ENCODE assay signal across 9 cellular contexts in the genomic region with DNA sequence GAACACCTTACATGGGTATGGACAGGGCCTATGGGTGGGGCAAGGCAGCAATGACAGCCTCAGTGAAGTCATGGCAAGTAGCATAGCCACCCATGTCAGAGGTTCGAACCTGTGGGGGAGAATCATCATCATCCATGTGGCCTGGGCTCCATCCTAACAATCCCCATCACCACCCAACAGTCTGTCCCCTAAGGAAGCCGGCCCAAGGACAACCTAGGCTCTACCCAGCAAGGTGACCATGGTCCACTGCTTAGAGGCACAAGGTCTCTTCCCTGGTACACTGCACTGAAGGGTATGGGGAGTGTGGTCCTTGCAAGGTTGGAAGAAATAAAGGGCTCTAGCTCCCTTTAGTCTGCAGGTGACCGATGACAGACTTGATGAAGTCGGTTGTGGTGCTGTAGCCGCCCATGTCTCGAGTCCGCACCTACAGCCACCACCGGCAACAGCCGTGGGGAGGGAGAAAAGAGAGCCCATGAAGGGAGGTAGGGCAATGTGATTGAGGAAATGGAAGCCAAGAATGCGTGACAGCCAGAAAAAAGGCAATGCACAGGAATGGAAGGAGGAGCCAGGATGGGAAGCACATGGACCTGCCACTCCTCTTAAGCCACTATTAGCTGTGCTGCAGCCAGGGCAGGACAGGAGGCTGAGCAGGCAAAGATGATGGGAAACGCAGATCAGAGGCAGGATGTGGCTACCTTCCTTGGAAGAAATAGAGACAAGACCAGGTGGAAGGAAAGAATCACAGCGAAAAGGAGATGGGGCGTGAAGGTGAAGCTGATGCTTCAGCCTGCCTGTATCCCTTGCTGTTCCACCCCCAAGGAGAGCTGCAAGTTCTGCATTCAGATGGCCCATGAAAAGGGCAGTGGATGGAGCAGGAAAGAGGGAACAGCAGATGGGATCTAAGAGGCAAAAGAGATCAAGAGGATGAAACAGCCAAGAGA. TPM values are rescaled to one million over a fixed set of nuclear protein-coding genes. Genes with fewer than 3 reads are reported as not detected.
DNase-seq lines count a peak whose midpoint lies in the region; ATAC-seq, FAIRE-seq and TF ChIP-seq lines count a peak whose summit lies in the region.
"Had no signal": no experiment of that assay in that cellular context is flagged by ENCODE, and none has a peak within 500 bp of the region (broad histone marks: within the 10 kb centered on the region; RNA-seq: fewer than 3 reads in every experiment).

No MANE protein-coding gene starts in this region.

- peaks cover 8% of the 10 kb centered on the region; the same call in 1 of the 2 replicates for H3K23me2 ChIP-seq in H1 (ENCODE audit: low read depth, low read length)

- H4K5ac ChIP-seq in H1 (ENCODE audit: insufficient read length, low read depth, low read length) = no peak overlapping the region

- CTCF ChIA-PET in H1 (lab: Charles Lee; ENCODE audit: partially characterized antibody) = interaction anchor here (1.0 to 1.3 kb wide), 2 partner anchors 12 to 186 kb away, joined by 3 to 5 read pairs; no protein-coding TSS in a partner anchor

- no peak overlapping the region for H3K4me3 ChIP-seq in H1 (ENCODE audit: extremely low read depth in 1 of 4, insufficient read depth in 2 of 4, low read depth in 3 of 4, low read length in 4 of 4)

- H3K36me3 ChIP-seq in H1 (ENCODE audit: control insufficient read depth in 2 of 4, insufficient read depth in 4 of 4, low read length in 3 of 4) = peaks cover 39 to 84% (median 67%) of the 10 kb centered on the region in 4 experiments

- H3K79me2 ChIP-seq in H1 (ENCODE audit: control insufficient read depth in 1 of 2, insufficient read depth in 2 of 2, low read length in 2 of 2) = peaks cover 9 to 29% of the 10 kb centered on the region in 2 experiments

- H3K4me2 ChIP-seq in H1 (ENCODE audit: insufficient read depth in 1 of 2, low read depth in 2 of 2, low read length in 2 of 2) = no peak overlapping the region

- TF ChIP-seq RAD21 in H1 (IDR thresholded peaks at IDR 0.05 in 1 of 2, conservative IDR thresholded peaks at IDR 0.05 in 1 of 2; ENCODE audit: low read depth in 2 of 2, low read length in 2 of 2) = no peak

- peaks cover 9% of the 10 kb centered on the region for H3K79me1 ChIP-seq in H1 (ENCODE audit: low read depth, low read length)

- TF ChIP-seq CTCF in H1 (IDR thresholded peaks at IDR 0.05; ENCODE audit: control extremely low read depth in 1 of 3, insufficient read depth in 1 of 3, low read depth in 1 of 3, low read length in 3 of 3) = no peak

- in situ Hi-C loops in ACHN (cut with HindIII; ENCODE audit: low pct_ligation_motif_present, low pct_unique_long_range_greater_than_20kb, low sequenced_read_pairs) = no loop called here

- no peak overlapping the region for H2AFZ ChIP-seq in H1 (ENCODE audit: low read length)

- 76% methylated on average over 13 of the region's 13 CpGs; no CpG with 5 or more reads in 1 of the 2 experiments for WGBS in H1 (ENCODE audit: extremely low coverage in 1 of 2, insufficient coverage in 1 of 2, insufficient read length in 1 of 2, insufficient replicate concordance in 2 of 2, low coverage in 1 of 2, low lambda C conversion rate in 2 of 2, missing lambda C conversion rate in 1 of 2), 2 experiments

- TF ChIP-seq POLR2A in GM12891 (IDR thresholded peaks at IDR 0.05; ENCODE audit: low read depth, low read length) (peak; percentile 84), H1 (IDR thresholded peaks at IDR 0.05; ENCODE audit: control extremely low read depth in 1 of 2, low read depth in 2 of 2, low read length in 2 of 2) (peak; percentile 74 to 81; a peak in 2 of 3 replicates)

- peak overlapping the region; percentile 36; the same call in 1 of the 2 replicates for H4K8ac ChIP-seq in H1 (ENCODE audit: extremely low read depth, insufficient read depth, low read length)

- no peak for TF ChIP-seq EP300 in H1 (IDR thresholded peaks at IDR 0.05; ENCODE audit: borderline replicate concordance in 1 of 2, low read depth in 2 of 2, low read length in 2 of 2)

- H3K56ac ChIP-seq in H1 (replicated peaks; ENCODE audit: insufficient read length, low read depth, low read length) = no peak overlapping the region

- no peak overlapping the region for H3K4ac ChIP-seq in H1 (replicated peaks; ENCODE audit: insufficient read length, low read depth, low read length)

- no peak overlapping the region for H4K91ac ChIP-seq in H1 (replicated peaks; ENCODE audit: insufficient read length, low read length)

- H2BK5ac ChIP-seq in H1 (ENCODE audit: low read depth, low read length) = no peak overlapping the region

- no peak overlapping the region for H3K9ac ChIP-seq in H1 (replicated peaks in 1 of 4; ENCODE audit: extremely low read depth in 1 of 4, low read depth in 3 of 4, low read length in 3 of 4)

- no peak overlapping the region for H2BK120ac ChIP-seq in H1 (replicated peaks; ENCODE audit: low read depth, low read length)

- H3K18ac ChIP-seq in H1 (ENCODE audit: extremely low read depth, low read length) = no peak overlapping the region

- H3K23ac ChIP-seq in H1 (ENCODE audit: insufficient read length) = no peak overlapping the region

- no peak overlapping the region for H3K14ac ChIP-seq in H1 (ENCODE audit: insufficient read length)

- POLR2A ChIA-PET in H1 (lab: Charles Lee; ENCODE audit: partially characterized antibody) = interaction anchor here (0.8 to 28.5 kb wide), 9 partner anchors 10 to 196 kb away, joined by 3 to 463 read pairs (median 5); a partner anchor contains a TSS

- H2AK5ac ChIP-seq in H1 (ENCODE audit: low read depth, low read length) = no peak overlapping the region

- peaks cover 34 to 43% of the 10 kb centered on the region in 2 experiments for H4K20me1 ChIP-seq in H1 (replicated peaks in 1 of 2; ENCODE audit: control insufficient read depth in 1 of 2, insufficient read depth in 2 of 2, low read length in 2 of 2)

- no peak overlapping the region for H2BK12ac ChIP-seq in H1 (ENCODE audit: low read depth, low read length)

- H3K4me1 ChIP-seq in H1 (replicated peaks in 1 of 4; ENCODE audit: control insufficient read depth in 3 of 4, insufficient read depth in 4 of 4, low read length in 3 of 4) = peaks cover 0 to 9% (median 3%) of the 10 kb centered on the region in 4 experiments; a peak in 6 of 7 replicates

- H3K9me3 ChIP-seq in H1 (ENCODE audit: insufficient read depth in 2 of 2, low read depth in 1 of 2, low read length in 1 of 2) = no peaks in the 10 kb centered on the region

- no peak overlapping the region for H3K27ac ChIP-seq in H1 (ENCODE audit: low read depth, low read length)

- no peak overlapping the region for H2BK15ac ChIP-seq in H1 (ENCODE audit: low read length)

- DNase-seq in ACHN = peak; percentile 17
- no peak for DNase-seq in GM12891 (ENCODE audit: insufficient read length, low spot score)
- peak; percentile 32 for DNase-seq in RCC 7860 (ENCODE audit: low spot score)
- DNase-seq in H1 (ENCODE audit: low read depth in 1 of 2, low spot score in 2 of 2) = peak in 1 of 2 experiments; percentile 52
- no peak for DNase-seq in GM03348 (ENCODE audit: low spot score)
- DNase-seq in amniotic stem cell (lab: John Stamatoyannopoulos, UW) = no peak
- no peak for DNase-seq in DMS79 treated with DMSO at 0.1 percent for 48 hours (lab: John Stamatoyannopoulos, UW)
- DNase-seq: midbrain had no signal

- peak; percentile 50 for FAIRE-seq in GM12891 (lab: Jason Lieb, UNC)
- FAIRE-seq in RCC 7860 (lab: Jason Lieb, UNC) = no peak
- no peak for FAIRE-seq in H1 (lab: Jason Lieb, UNC)

- H2BK20ac ChIP-seq in H1 (ENCODE audit: low read length) = no peak overlapping the region

- no peaks in the 10 kb centered on the region for H3K27me3 ChIP-seq in H1 (replicated peaks in 1 of 4; ENCODE audit: control insufficient read depth in 3 of 4, extremely low read depth in 1 of 4, insufficient read depth in 3 of 4, low read length in 3 of 4)

- ATAC-seq in GM19035 (IDR thresholded peaks at IDR 0.05; ENCODE audit: unreplicated experiment) = no peak

TF ChIP-seq in GM12891, 5 proteins besides CTCF, POLR2A, EP300 and RAD21:
- peak; percentile 92 for TF ChIP-seq POLR2AphosphoS5 (IDR thresholded peaks at IDR 0.05; ENCODE audit: low read depth, low read length)
- TF ChIP-seq TAF1 (IDR thresholded peaks at IDR 0.05; ENCODE audit: low read depth, low read length) = no peak

TF ChIP-seq in H1, 55 proteins besides CTCF, POLR2A, EP300 and RAD21 (continues in another document):
- no peak for TF ChIP-seq SP2 (IDR thresholded peaks at IDR 0.05; ENCODE audit: low read length)

RNA-seq across cellular contexts. Expression of a gene that starts 5.3 kb away (rescaled TPM):
- polyA plus RNA-seq in GM12891 (2012; ENCODE audit: low read depth, missing spikeins) = 113 TPM
- 103 and 110 TPM in 2 replicates for total RNA-seq in H1 (2021; fragmentation: NEBNext Ultra II Directional; extraction: Animal tissue kit (Norgen Biotek cat#: 25700))
- polyA plus RNA-seq in H1 (2011; rRNA removed) = 162 and 167 TPM in 2 replicates
- polyA plus RNA-seq in H1 (2011; cell fraction: cytosol; rRNA removed) = 202 TPM
- 428 TPM for polyA plus RNA-seq in H1 (2011; cell fraction: nucleus; rRNA removed)
- polyA plus RNA-seq in H1 (2012, experiment 1 of 2) = 129 to 159 TPM (median 155 TPM) in 4 replicates
- polyA plus RNA-seq in H1 (2012, experiment 2 of 2) = 85.7 TPM
- polyA plus RNA-seq in H1 (2013, experiment 1 of 2) = 59.3 TPM
- 52.9 TPM for polyA plus RNA-seq in H1 (2013, experiment 2 of 2)
- polyA minus RNA-seq in H1 (2011; rRNA and poly(A)+ RNA removed) = 173 and 188 TPM in 2 replicates
- polyA minus RNA-seq in H1 (2011; cell fraction: cytosol; rRNA and poly(A)+ RNA removed) = 64.4 TPM
- polyA minus RNA-seq in H1 (2011; cell fraction: nucleus; rRNA and poly(A)+ RNA removed) = 114 TPM

RNA-seq across cellular contexts. Expression of a gene that starts 6.3 kb away (rescaled TPM):
- 297 TPM for polyA plus RNA-seq in GM12891 (2012; ENCODE audit: low read depth, missing spikeins)
- 668 and 677 TPM in 2 replicates for total RNA-seq in H1 (2021; fragmentation: NEBNext Ultra II Directional; extraction: Animal tissue kit (Norgen Biotek cat#: 25700))
- polyA plus RNA-seq in H1 (2011; rRNA removed) = 364 and 391 TPM in 2 replicates
- polyA plus RNA-seq in H1 (2011; cell fraction: cytosol; rRNA removed) = 433 TPM
- 1,642 TPM for polyA plus RNA-seq in H1 (2011; cell fraction: nucleus; rRNA removed)
- polyA plus RNA-seq in H1 (2012, experiment 1 of 2) = 603 to 679 TPM (median 649 TPM) in 4 replicates
- 135 TPM for polyA plus RNA-seq in H1 (2012, experiment 2 of 2)
- 937 TPM for polyA plus RNA-seq in H1 (2013, experiment 1 of 2)
- 806 TPM for polyA plus RNA-seq in H1 (2013, experiment 2 of 2)
- 546 and 558 TPM in 2 replicates for polyA minus RNA-seq in H1 (2011; rRNA and poly(A)+ RNA removed)
- polyA minus RNA-seq in H1 (2011; cell fraction: cytosol; rRNA and poly(A)+ RNA removed) = 255 TPM
- polyA minus RNA-seq in H1 (2011; cell fraction: nucleus; rRNA and poly(A)+ RNA removed) = 857 TPM

RNA-seq across cellular contexts. Expression of a gene that starts 33.9 kb away (rescaled TPM):
- not detected for polyA plus RNA-seq in GM12891 (2012; ENCODE audit: low read depth, missing spikeins)
- 1.2 and 1.6 TPM in 2 replicates for total RNA-seq in H1 (2021; fragmentation: NEBNext Ultra II Directional; extraction: Animal tissue kit (Norgen Biotek cat#: 25700))
- 2.9 and 3.6 TPM in 2 replicates for polyA plus RNA-seq in H1 (2011; rRNA removed)
- 2.9 TPM for polyA plus RNA-seq in H1 (2011; cell fraction: cytosol; rRNA removed)
- 16.0 TPM for polyA plus RNA-seq in H1 (2011; cell fraction: nucleus; rRNA removed)
- 3.0 to 6.6 TPM (median 3.9 TPM) in 4 replicates for polyA plus RNA-seq in H1 (2012, experiment 1 of 2)
- 2.3 TPM for polyA plus RNA-seq in H1 (2012, experiment 2 of 2)
- 1.5 TPM for polyA plus RNA-seq in H1 (2013, experiment 1 of 2)
- polyA plus RNA-seq in H1 (2013, experiment 2 of 2) = 1.2 TPM
- 1.7 and 2.3 TPM in 2 replicates for polyA minus RNA-seq in H1 (2011; rRNA and poly(A)+ RNA removed)
- polyA minus RNA-seq in H1 (2011; cell fraction: cytosol; rRNA and poly(A)+ RNA removed) = 1.9 TPM
- 2.4 TPM for polyA minus RNA-seq in H1 (2011; cell fraction: nucleus; rRNA and poly(A)+ RNA removed)

Comparison
In these comparisons a context has a peak if more than half of its experiments do, and no peak if none do; other contexts are left out.
1. DNase-seq: peak in ACHN (single experiment) and RCC 7860 (single experiment); none in GM12891 (single experiment), GM03348 (single experiment), amniotic stem cell (single experiment) and DMS79 treated with DMSO at 0.1 percent for 48 hours (single experiment).